ENCODE assay signal across 2 cellular contexts in genomic region chr1:53145619-53145941, GRCh38.
TF ChIP-seq lines count a peak whose summit lies in the region.

No MANE protein-coding gene starts in this region.

TF ChIP-seq in GM23338, 12 proteins besides CTCF, POLR2A, EP300 and RAD21:
- TF ChIP-seq NANOG (IDR thresholded peaks at IDR 0.05; ENCODE audit: borderline replicate concordance) = no peak
- TF ChIP-seq ZNF114 (CRISPR knock-in tag; IDR thresholded peaks at IDR 0.05) = no peak
- no peak for TF ChIP-seq ZNF331 (CRISPR knock-in tag; IDR thresholded peaks at IDR 0.05; ENCODE audit: low read depth)
- no peak for TF ChIP-seq JUNB (IDR thresholded peaks at IDR 0.05; ENCODE audit: unreplicated experiment)
- no peak for TF ChIP-seq ETS1 (IDR thresholded peaks at IDR 0.05)
- no peak for TF ChIP-seq EZH2phosphoT487 (IDR thresholded peaks at IDR 0.05; ENCODE audit: unreplicated experiment)
- TF ChIP-seq POLR2AphosphoS5 (IDR thresholded peaks at IDR 0.05; ENCODE audit: low read depth) = no peak

TF ChIP-seq in K562, 482 proteins besides CTCF, POLR2A, EP300 and RAD21:
- TF ChIP-seq DACH1 (IDR thresholded peaks at IDR 0.05; ENCODE audit: partially characterized antibody) (peak; percentile 5), NCOA2 (IDR thresholded peaks at IDR 0.05; ENCODE audit: partially characterized antibody in 2 of 2) (no peak), SMARCC2 (IDR thresholded peaks at IDR 0.05; ENCODE audit: low read depth) (no peak), ZKSCAN3 (CRISPR knock-in tag; IDR thresholded peaks at IDR 0.05) (no peak), KDM2B (CRISPR knock-in tag; IDR thresholded peaks at IDR 0.05) (no peak), HNRNPK (IDR thresholded peaks at IDR 0.05; ENCODE audit: low read depth, low read length, poor library complexity, severe bottlenecking) (no peak), SMARCE1 (IDR thresholded peaks at IDR 0.05) (no peak), ZNF24 (IDR thresholded peaks at IDR 0.05) (no peak), SRSF1 (IDR thresholded peaks at IDR 0.05; ENCODE audit: low read depth, low read length) (no peak)
